In the genomic region with DNA sequence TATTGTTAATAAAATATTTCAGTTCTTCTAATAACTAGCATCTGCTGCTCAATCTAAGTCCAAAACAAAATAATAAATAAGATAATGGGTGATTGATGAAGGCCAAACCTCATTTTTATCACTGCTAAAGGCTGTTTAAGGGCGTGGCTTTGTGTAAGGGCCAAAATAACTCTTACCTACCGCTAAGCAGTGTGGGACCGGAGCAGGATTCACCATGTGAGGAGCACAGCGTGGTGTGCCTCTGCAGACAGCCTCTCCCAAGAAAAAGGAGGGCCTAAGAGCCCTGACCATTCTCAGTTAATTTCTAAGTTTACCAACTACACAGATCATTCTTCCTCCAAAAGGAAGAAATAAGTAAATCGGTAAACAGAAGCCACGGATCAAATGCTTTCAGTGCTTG, we compare ENCODE assay signal across 1 cellular context.
TF ChIP-seq lines count a peak whose summit lies in the region.

No MANE protein-coding gene starts in this region.

TF ChIP-seq in H1, 55 proteins besides CTCF, POLR2A, EP300 and RAD21 (continued from another document):
- TF ChIP-seq, protein P1, sequence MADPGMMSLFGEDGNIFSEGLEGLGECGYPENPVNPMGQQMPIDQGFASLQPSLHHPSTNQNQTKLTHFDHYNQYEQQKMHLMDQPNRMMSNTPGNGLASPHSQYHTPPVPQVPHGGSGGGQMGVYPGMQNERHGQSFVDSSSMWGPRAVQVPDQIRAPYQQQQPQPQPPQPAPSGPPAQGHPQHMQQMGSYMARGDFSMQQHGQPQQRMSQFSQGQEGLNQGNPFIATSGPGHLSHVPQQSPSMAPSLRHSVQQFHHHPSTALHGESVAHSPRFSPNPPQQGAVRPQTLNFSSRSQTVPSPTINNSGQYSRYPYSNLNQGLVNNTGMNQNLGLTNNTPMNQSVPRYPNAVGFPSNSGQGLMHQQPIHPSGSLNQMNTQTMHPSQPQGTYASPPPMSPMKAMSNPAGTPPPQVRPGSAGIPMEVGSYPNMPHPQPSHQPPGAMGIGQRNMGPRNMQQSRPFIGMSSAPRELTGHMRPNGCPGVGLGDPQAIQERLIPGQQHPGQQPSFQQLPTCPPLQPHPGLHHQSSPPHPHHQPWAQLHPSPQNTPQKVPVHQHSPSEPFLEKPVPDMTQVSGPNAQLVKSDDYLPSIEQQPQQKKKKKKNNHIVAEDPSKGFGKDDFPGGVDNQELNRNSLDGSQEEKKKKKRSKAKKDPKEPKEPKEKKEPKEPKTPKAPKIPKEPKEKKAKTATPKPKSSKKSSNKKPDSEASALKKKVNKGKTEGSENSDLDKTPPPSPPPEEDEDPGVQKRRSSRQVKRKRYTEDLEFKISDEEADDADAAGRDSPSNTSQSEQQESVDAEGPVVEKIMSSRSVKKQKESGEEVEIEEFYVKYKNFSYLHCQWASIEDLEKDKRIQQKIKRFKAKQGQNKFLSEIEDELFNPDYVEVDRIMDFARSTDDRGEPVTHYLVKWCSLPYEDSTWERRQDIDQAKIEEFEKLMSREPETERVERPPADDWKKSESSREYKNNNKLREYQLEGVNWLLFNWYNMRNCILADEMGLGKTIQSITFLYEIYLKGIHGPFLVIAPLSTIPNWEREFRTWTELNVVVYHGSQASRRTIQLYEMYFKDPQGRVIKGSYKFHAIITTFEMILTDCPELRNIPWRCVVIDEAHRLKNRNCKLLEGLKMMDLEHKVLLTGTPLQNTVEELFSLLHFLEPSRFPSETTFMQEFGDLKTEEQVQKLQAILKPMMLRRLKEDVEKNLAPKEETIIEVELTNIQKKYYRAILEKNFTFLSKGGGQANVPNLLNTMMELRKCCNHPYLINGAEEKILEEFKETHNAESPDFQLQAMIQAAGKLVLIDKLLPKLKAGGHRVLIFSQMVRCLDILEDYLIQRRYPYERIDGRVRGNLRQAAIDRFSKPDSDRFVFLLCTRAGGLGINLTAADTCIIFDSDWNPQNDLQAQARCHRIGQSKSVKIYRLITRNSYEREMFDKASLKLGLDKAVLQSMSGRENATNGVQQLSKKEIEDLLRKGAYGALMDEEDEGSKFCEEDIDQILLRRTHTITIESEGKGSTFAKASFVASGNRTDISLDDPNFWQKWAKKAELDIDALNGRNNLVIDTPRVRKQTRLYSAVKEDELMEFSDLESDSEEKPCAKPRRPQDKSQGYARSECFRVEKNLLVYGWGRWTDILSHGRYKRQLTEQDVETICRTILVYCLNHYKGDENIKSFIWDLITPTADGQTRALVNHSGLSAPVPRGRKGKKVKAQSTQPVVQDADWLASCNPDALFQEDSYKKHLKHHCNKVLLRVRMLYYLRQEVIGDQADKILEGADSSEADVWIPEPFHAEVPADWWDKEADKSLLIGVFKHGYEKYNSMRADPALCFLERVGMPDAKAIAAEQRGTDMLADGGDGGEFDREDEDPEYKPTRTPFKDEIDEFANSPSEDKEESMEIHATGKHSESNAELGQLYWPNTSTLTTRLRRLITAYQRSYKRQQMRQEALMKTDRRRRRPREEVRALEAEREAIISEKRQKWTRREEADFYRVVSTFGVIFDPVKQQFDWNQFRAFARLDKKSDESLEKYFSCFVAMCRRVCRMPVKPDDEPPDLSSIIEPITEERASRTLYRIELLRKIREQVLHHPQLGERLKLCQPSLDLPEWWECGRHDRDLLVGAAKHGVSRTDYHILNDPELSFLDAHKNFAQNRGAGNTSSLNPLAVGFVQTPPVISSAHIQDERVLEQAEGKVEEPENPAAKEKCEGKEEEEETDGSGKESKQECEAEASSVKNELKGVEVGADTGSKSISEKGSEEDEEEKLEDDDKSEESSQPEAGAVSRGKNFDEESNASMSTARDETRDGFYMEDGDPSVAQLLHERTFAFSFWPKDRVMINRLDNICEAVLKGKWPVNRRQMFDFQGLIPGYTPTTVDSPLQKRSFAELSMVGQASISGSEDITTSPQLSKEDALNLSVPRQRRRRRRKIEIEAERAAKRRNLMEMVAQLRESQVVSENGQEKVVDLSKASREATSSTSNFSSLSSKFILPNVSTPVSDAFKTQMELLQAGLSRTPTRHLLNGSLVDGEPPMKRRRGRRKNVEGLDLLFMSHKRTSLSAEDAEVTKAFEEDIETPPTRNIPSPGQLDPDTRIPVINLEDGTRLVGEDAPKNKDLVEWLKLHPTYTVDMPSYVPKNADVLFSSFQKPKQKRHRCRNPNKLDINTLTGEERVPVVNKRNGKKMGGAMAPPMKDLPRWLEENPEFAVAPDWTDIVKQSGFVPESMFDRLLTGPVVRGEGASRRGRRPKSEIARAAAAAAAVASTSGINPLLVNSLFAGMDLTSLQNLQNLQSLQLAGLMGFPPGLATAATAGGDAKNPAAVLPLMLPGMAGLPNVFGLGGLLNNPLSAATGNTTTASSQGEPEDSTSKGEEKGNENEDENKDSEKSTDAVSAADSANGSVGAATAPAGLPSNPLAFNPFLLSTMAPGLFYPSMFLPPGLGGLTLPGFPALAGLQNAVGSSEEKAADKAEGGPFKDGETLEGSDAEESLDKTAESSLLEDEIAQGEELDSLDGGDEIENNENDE (IDR thresholded peaks at IDR 0.05; ENCODE audit: insufficient replicate concordance, low read length) = no peak
- no peak for TF ChIP-seq PHF8 (conservative IDR thresholded peaks at IDR 0.05; ENCODE audit: low read depth, low read length)
- TF ChIP-seq ZNF274 (IDR thresholded peaks at IDR 0.05; ENCODE audit: borderline replicate concordance, extremely low read depth, low read length) = no peak
- TF ChIP-seq HDAC2 (IDR thresholded peaks at IDR 0.05; ENCODE audit: borderline replicate concordance in 1 of 2, low read depth in 2 of 2, low read length in 2 of 2) = no peak
- TF ChIP-seq SP2 (IDR thresholded peaks at IDR 0.05; ENCODE audit: low read length) = no peak
